ENCODE assay signal across 2 cellular contexts in the genomic region with DNA sequence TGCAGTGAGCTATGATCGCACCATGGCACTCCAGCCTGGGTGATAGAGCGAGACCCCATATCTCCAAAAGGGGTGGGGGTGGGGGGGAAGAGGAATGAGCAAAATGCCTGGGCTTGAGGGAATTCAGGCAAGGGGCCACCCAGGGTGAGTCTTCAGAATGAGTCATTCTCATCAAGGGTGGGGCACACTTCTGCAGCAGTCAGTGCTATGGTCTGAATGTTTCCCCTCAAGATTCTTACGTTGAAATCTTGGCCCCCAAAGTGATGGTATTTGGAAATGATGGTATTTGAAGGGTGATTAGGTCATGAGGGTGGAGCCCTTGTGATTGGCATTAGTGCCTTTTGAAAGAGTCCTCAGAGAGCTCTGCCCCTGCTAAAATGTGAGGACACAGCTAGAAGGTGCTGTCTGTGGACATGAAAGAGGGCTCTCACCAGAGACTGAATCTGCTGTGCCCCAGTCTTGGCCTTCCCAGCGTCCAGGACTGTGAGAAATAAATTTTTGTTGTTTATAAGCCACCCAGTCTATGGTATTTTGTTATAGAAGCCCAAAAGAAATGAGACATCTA.
A peak's percentile ranks its signal among the peaks of the same experiment; 100 is the strongest.
TF ChIP-seq lines count a peak whose summit lies in the region.

No MANE protein-coding gene starts in this region.

TF ChIP-seq in HEK293, 187 proteins besides CTCF, POLR2A, EP300 and RAD21 (continued from another document):
- TF ChIP-seq, protein P1, sequence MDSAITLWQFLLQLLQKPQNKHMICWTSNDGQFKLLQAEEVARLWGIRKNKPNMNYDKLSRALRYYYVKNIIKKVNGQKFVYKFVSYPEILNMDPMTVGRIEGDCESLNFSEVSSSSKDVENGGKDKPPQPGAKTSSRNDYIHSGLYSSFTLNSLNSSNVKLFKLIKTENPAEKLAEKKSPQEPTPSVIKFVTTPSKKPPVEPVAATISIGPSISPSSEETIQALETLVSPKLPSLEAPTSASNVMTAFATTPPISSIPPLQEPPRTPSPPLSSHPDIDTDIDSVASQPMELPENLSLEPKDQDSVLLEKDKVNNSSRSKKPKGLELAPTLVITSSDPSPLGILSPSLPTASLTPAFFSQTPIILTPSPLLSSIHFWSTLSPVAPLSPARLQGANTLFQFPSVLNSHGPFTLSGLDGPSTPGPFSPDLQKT (IDR thresholded peaks at IDR 0.05; ENCODE audit: borderline replicate concordance, low read depth, low read length) = no peak
- TF ChIP-seq, protein P2, sequence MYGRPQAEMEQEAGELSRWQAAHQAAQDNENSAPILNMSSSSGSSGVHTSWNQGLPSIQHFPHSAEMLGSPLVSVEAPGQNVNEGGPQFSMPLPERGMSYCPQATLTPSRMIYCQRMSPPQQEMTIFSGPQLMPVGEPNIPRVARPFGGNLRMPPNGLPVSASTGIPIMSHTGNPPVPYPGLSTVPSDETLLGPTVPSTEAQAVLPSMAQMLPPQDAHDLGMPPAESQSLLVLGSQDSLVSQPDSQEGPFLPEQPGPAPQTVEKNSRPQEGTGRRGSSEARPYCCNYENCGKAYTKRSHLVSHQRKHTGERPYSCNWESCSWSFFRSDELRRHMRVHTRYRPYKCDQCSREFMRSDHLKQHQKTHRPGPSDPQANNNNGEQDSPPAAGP (tag by site-specific recombination; IDR thresholded peaks at IDR 0.05) = peak; percentile 57; the same call in 1 of the 2 replicates
- TF ChIP-seq ZNF510 (tag by site-specific recombination; IDR thresholded peaks at IDR 0.05; ENCODE audit: insufficient replicate concordance) = no peak
- TF ChIP-seq KLF1 (tag by site-specific recombination; IDR thresholded peaks at IDR 0.05) = no peak

TF ChIP-seq in GM12878, 131 proteins besides CTCF, POLR2A, EP300 and RAD21 (continued from another document):
- TF ChIP-seq SKIL (IDR thresholded peaks at IDR 0.05; ENCODE audit: low read depth, poor library complexity, severe bottlenecking) = no peak
- TF ChIP-seq RCOR1 (conservative IDR thresholded peaks at IDR 0.05; ENCODE audit: low read depth, low read length) = no peak
- no peak for TF ChIP-seq NR2F1 (conservative IDR thresholded peaks at IDR 0.05)
